8 cellular contexts compared by ENCODE assay signal in genomic region chrX:19886888-19887531, GRCh38. TPM values are rescaled to one million over a fixed set of nuclear protein-coding genes. Genes with fewer than 3 reads are reported as not detected.
DNase-seq lines count a peak whose midpoint lies in the region; ATAC-seq, FAIRE-seq and TF ChIP-seq lines count a peak whose summit lies in the region.

No MANE protein-coding gene starts in this region.

- BruUV-seq in OCI-LY7 (replicated peaks; lab: Mats Ljungman, UMichigan) = no TSS peak

- intact Hi-C loops in OCI-LY7 (cut with micrococcal nuclease; ENCODE audit: unreplicated experiment) = loop anchor here (1.0 to 2.0 kb wide), 3 partner anchors 46 to 294 kb away; no protein-coding TSS in a partner anchor

- H3K9me3 ChIP-seq in OCI-LY7 (ENCODE audit: low read length) = no peaks in the 10 kb centered on the region
- no peaks in the 10 kb centered on the region for H3K9me3 ChIP-seq in keratinocyte (ENCODE audit: control insufficient read depth, low read depth, low read length)

- POLR2A ChIA-PET in OCI-LY7 (lab: Charles Lee) = interaction anchor here (1.6 to 1.8 kb wide), 2 partner anchors 10 to 140 kb away, joined by 4 to 10 read pairs; no protein-coding TSS in a partner anchor

- peak overlapping the region; percentile 53 for H3K27ac ChIP-seq in OCI-LY7 (ENCODE audit: low read depth, low read length, poor library complexity, severe bottlenecking)
- no peak overlapping the region for H3K27ac ChIP-seq in keratinocyte (ENCODE audit: control insufficient read depth, insufficient read depth, low read length)

- no peak for TF ChIP-seq CTCF in OCI-LY7 (conservative IDR thresholded peaks at IDR 0.05; ENCODE audit: low read length)
- TF ChIP-seq CTCF in astrocyte of the spinal cord (IDR thresholded peaks at IDR 0.05; ENCODE audit: low read depth, low read length) = no peak
- no peak for TF ChIP-seq CTCF in keratinocyte (optimal IDR thresholded peaks at IDR 0.05 in 1 of 3, IDR thresholded peaks at IDR 0.05 in 1 of 3, conservative IDR thresholded peaks at IDR 0.05 in 1 of 3; ENCODE audit: extremely low read depth in 1 of 3, insufficient read depth in 2 of 3, low read length in 3 of 3)

- H3K9me1 ChIP-seq in keratinocyte (ENCODE audit: control insufficient read depth, extremely low read depth, insufficient read depth, low read length) = no peaks in the 10 kb centered on the region

- H3K4me3 ChIP-seq in OCI-LY7 (ENCODE audit: low read depth, low read length, poor library complexity, severe bottlenecking) = peak overlapping the region; percentile 96
- H3K4me3 ChIP-seq in astrocyte of the spinal cord (ENCODE audit: low read depth, low read length) = peak overlapping the region; percentile 52
- peak overlapping the region; percentile 23 to 46 (median 42) for H3K4me3 ChIP-seq in keratinocyte (ENCODE audit: control insufficient read depth in 2 of 3, extremely low read depth in 1 of 3, insufficient read depth in 2 of 3, low read depth in 1 of 3, low read length in 3 of 3)

- peak; percentile 74 for DNase-seq in activated effector memory CD4-positive, alpha-beta T cell treated with anti-CD3 and anti-CD28 coated beads, Interleukin-2, amount 50 U/mL, for 16 hours
- no peak for DNase-seq in activated effector memory CD4-positive, alpha-beta T cell treated with Interleukin-2 at 50 U/mL for 16 hours
- DNase-seq in OCI-LY7 (ENCODE audit: low spot score) (no peak), astrocyte of the spinal cord (ENCODE audit: low read depth, low spot score) (no peak), keratinocyte (ENCODE audit: low read depth, low spot score) (no peak), NCI-H2029 treated with DMSO at 0.1 percent for 48 hours (lab: John Stamatoyannopoulos, UW) (no peak)
- peak; percentile 16 for DNase-seq in stimulated activated CD8-positive, alpha-beta memory T cell treated with anti-CD3 and anti-CD28 coated beads, Interleukin-4, amount 100 ng/mL, for 24 hours (ENCODE audit: low read depth)

- CTCF ChIA-PET in OCI-LY7 (lab: Charles Lee; ENCODE audit: unreplicated experiment) = interaction anchor here (0.6 to 1.0 kb wide), 3 partner anchors 18 to 293 kb away, joined by 3 to 4 read pairs (median 3); no protein-coding TSS in a partner anchor

- 0 out of 2 replicates have a peak overlapping the region, but pooled peaks have one; percentile 36 for H2AFZ ChIP-seq in OCI-LY7 (ENCODE audit: low read length)
- H2AFZ ChIP-seq in keratinocyte (ENCODE audit: control insufficient read depth, low read length) = no peak overlapping the region

- dilution Hi-C loops in keratinocyte (cut with MboI; ENCODE audit: extremely low pct_ligation_motif_present, low sequenced_read_pairs) = no loop called here

- H3K4me1 ChIP-seq in OCI-LY7 (ENCODE audit: insufficient read depth, low read length, poor library complexity, severe bottlenecking) (peaks cover 46% of the 10 kb centered on the region), keratinocyte (ENCODE audit: control insufficient read depth, extremely low read depth, insufficient read depth, low read length) (peaks cover 5% of the 10 kb centered on the region)

- peaks cover 5% of the 10 kb centered on the region; the same call in 1 of the 2 replicates for H3K36me3 ChIP-seq in OCI-LY7 (ENCODE audit: insufficient read depth, low read length)
- H3K36me3 ChIP-seq in keratinocyte (ENCODE audit: control insufficient read depth in 2 of 2, extremely low read depth in 1 of 2, insufficient read depth in 2 of 2, low read length in 2 of 2) = no peaks in the 10 kb centered on the region

- peak overlapping the region; percentile 83 for H3K4me2 ChIP-seq in OCI-LY7 (ENCODE audit: low read length)
- peak overlapping the region; percentile 54 for H3K4me2 ChIP-seq in keratinocyte (ENCODE audit: control insufficient read depth, extremely low read depth, insufficient read depth, low read depth, low read length)

- peaks cover 21% of the 10 kb centered on the region; the same call in 1 of the 2 replicates for H4K20me1 ChIP-seq in OCI-LY7 (ENCODE audit: insufficient read depth, low read length)
- H4K20me1 ChIP-seq in keratinocyte (ENCODE audit: control insufficient read depth, extremely low read depth, insufficient read depth, low read length) = no peaks in the 10 kb centered on the region

- in situ Hi-C loops in astrocyte of the spinal cord (cut with HindIII; ENCODE audit: low sequenced_read_pairs) = no loop called here

- ATAC-seq in GM19452 (IDR thresholded peaks at IDR 0.05; ENCODE audit: unreplicated experiment) = no peak

- peaks cover 49% of the 10 kb centered on the region for H3K79me2 ChIP-seq in OCI-LY7 (ENCODE audit: insufficient read depth, low read depth, low read length)
- H3K79me2 ChIP-seq in keratinocyte (ENCODE audit: control insufficient read depth, insufficient read depth, low read length) = no peaks in the 10 kb centered on the region

- no peak for FAIRE-seq in keratinocyte (lab: Jason Lieb, UNC)

- no peaks in the 10 kb centered on the region for H3K9me2 ChIP-seq in OCI-LY7 (ENCODE audit: insufficient read depth, low read length)

- no peaks in the 10 kb centered on the region for H3K27me3 ChIP-seq in keratinocyte (ENCODE audit: control insufficient read depth, extremely low read depth, insufficient read depth, low read length)

- H3K9ac ChIP-seq in keratinocyte (ENCODE audit: control insufficient read depth, extremely low read depth, insufficient read depth, low read length) = peak overlapping the region; percentile 44

RNA-seq across cellular contexts. Expression of gene SH3KBP1, which starts 0.4 kb away (rescaled TPM):
- 26.1 and 54.6 TPM in 2 replicates for total RNA-seq in OCI-LY7 (2014; rRNA removed; shearing (Covaris generic))
- 82.4 and 90.3 TPM in 2 replicates for total RNA-seq in OCI-LY7 (2022)
- 10.3 to 26.8 TPM (median 15.5 TPM) in 3 replicates for polyA plus RNA-seq in keratinocyte
- 63.1 TPM for polyA plus RNA-seq in keratinocyte (2011; ENCODE audit: low read depth)
- 17.5 and 20.8 TPM in 2 replicates for polyA plus RNA-seq in keratinocyte (2011; cell fraction: cytosol; rRNA removed)
- 9.8 and 11.2 TPM in 2 replicates for polyA plus RNA-seq in keratinocyte (2011; cell fraction: nucleus; rRNA removed)
- 28.6 and 30.0 TPM in 2 replicates for polyA plus RNA-seq in keratinocyte (2012; ENCODE audit: low replicate concordance)
- 10.5 to 22.6 TPM (median 16.5 TPM) in 3 replicates for polyA minus RNA-seq in keratinocyte
- polyA minus RNA-seq in keratinocyte (2011; cell fraction: cytosol; rRNA and poly(A)+ RNA removed) = 11.5 TPM
- polyA minus RNA-seq in keratinocyte (2011; cell fraction: nucleus; rRNA and poly(A)+ RNA removed) = 4.1 and 8.4 TPM in 2 replicates

Comparison
In these comparisons a context has a peak if more than half of its experiments do, and no peak if none do; other contexts are left out.
1. DNase-seq: peak in activated effector memory CD4-positive, alpha-beta T cell treated with anti-CD3 and anti-CD28 coated beads, Interleukin-2, amount 50 U/mL, for 16 hours (single experiment) and stimulated activated CD8-positive, alpha-beta memory T cell treated with anti-CD3 and anti-CD28 coated beads, Interleukin-4, amount 100 ng/mL, for 24 hours (single experiment); none in activated effector memory CD4-positive, alpha-beta T cell treated with Interleukin-2 at 50 U/mL for 16 hours (single experiment), OCI-LY7 (single experiment), astrocyte of the spinal cord (single experiment), keratinocyte (single experiment) and NCI-H2029 treated with DMSO at 0.1 percent for 48 hours (single experiment).
2. H3K4me3 ChIP-seq: peak in every context shown above with its lines; median percentile 96 in OCI-LY7; 52 in astrocyte of the spinal cord; 42 in keratinocyte.